34 cellular contexts compared by ENCODE assay signal in genomic region chr7:91137969-91138368, GRCh38.
"Had no signal": no experiment of that assay in that cellular context is flagged by ENCODE, and none has a peak within 500 bp of the region (broad histone marks: within the 10 kb centered on the region; RNA-seq: fewer than 3 reads in every experiment).

No MANE protein-coding gene starts in this region.

- H3K36me3 Mint-ChIP-seq: activated CD4-positive, alpha-beta memory T cell treated with anti-CD3 and anti-CD28 coated beads for 36 hours; activated CD8-positive, alpha-beta memory T cell treated with anti-CD3 and anti-CD28 coated beads, Interleukin-2, amount 10 ng/mL, durations not matched to agents 7 days and 5 days; activated naive CD4-positive, alpha-beta T cell treated with anti-CD3 and anti-CD28 coated beads, Interleukin-2, amount 50 U/mL, for 24 hours; activated naive CD8-positive, alpha-beta T cell treated with anti-CD3 and anti-CD28 coated beads for 36 hours had no signal

- H3K36me3 ChIP-seq: adrenal gland, esophagus muscularis mucosa, gastroesophageal sphincter had no signal

- ATAC-seq: activated CD4-positive, alpha-beta T cell treated with anti-CD3 and anti-CD28 coated beads for 36 hours; activated CD8-positive, alpha-beta memory T cell treated with anti-CD3 and anti-CD28 coated beads, Interleukin-2, amount 10 ng/mL, durations not matched to agents 7 days and 5 days; activated CD8-positive, alpha-beta T cell treated with anti-CD3 and anti-CD28 coated beads, Interleukin-2, amount 10 ng/mL, durations not matched to agents 7 days and 5 days; activated naive CD8-positive, alpha-beta T cell treated with anti-CD3 and anti-CD28 coated beads, Interleukin-2, amount 50 U/mL, for 24 hours; effector memory CD8-positive, alpha-beta T cell; gastroesophageal sphincter; T-helper 17 cell had no signal

- H3K9me3 Mint-ChIP-seq: activated CD4-positive, alpha-beta memory T cell treated with anti-CD3 and anti-CD28 coated beads for 36 hours; activated CD4-positive, alpha-beta T cell treated with anti-CD3 and anti-CD28 coated beads, Interleukin-2, amount 10 ng/mL, durations not matched to agents 24 days and 14 days; activated naive CD4-positive, alpha-beta T cell treated with anti-CD3 and anti-CD28 coated beads for 36 hours; activated naive CD4-positive, alpha-beta T cell treated with anti-CD3 and anti-CD28 coated beads, Interleukin-2, amount 50 U/mL, for 24 hours; activated naive CD8-positive, alpha-beta T cell treated with anti-CD3 and anti-CD28 coated beads for 36 hours; activated T-helper 1 cell treated with anti-CD3 and anti-CD28 coated beads, Interleukin-12 subunit alpha, Interleukin-12 subunit beta, Interleukin-2, Interleukin-4 antibody, amounts not matched to agents 30 ng/mL and 10 ng/mL and 1 ng/mL, durations not matched to agents 14 hours and 24 hours and 36 hours; activated T-helper 2 cell treated with anti-CD3 and anti-CD28 coated beads, Interferon-gamma antibody, Interleukin-2, Interleukin-4, amounts not matched to agents 10 μg/mL and 5 μg/mL and 100 μg/mL, durations not matched to agents 14 hours and 24 hours and 36 hours; T-helper 2 cell treated with Interferon-gamma antibody and Interleukin-4, amounts not matched to agents 5 μg/mL and 100 μg/mL, for 36 hours had no signal

- H3K4me3 ChIP-seq: adrenal gland, body of pancreas, esophagus muscularis mucosa, gastroesophageal sphincter had no signal

- DNase-seq: activated CD4-positive, alpha-beta memory T cell treated with anti-CD3 and anti-CD28 coated beads for 36 hours; activated CD4-positive, alpha-beta T cell treated with anti-CD3 and anti-CD28 coated beads for 36 hours; activated CD4-positive, alpha-beta T cell treated with anti-CD3 and anti-CD28 coated beads, Interleukin-2, amount 10 ng/mL, durations not matched to agents 24 days and 14 days; activated CD4-positive, CD25-positive, alpha-beta regulatory T cell; activated CD4-positive, CD25-positive, alpha-beta regulatory T cell treated with anti-CD3 and anti-CD28 coated beads, Interleukin-2, amount 50 U/mL, for 72 hours; activated CD8-positive, alpha-beta memory T cell treated with anti-CD3 and anti-CD28 coated beads, Interleukin-2, amount 10 ng/mL, durations not matched to agents 7 days and 5 days; activated CD8-positive, alpha-beta memory T cell treated with anti-CD3 and anti-CD28 coated beads, Interleukin-2, amount 50 U/mL, for 4 hours; activated CD8-positive, alpha-beta T cell treated with anti-CD3 and anti-CD28 coated beads, Interleukin-2, amount 10 ng/mL, durations not matched to agents 7 days and 5 days; activated effector memory CD4-positive, alpha-beta T cell treated with anti-CD3 and anti-CD28 coated beads, Interleukin-2, amount 50 U/mL, for 16 hours; activated naive CD4-positive, alpha-beta T cell treated with anti-CD3 and anti-CD28 coated beads for 36 hours; activated naive CD8-positive, alpha-beta T cell treated with anti-CD3 and anti-CD28 coated beads for 36 hours; activated naive CD8-positive, alpha-beta T cell treated with anti-CD3 and anti-CD28 coated beads, Interleukin-2, amount 50 U/mL, for 24 hours; activated T-cell treated with anti-CD3 and anti-CD28 coated beads, Interleukin-2, amount 50 U/mL, for 1 hour; activated T-cell treated with anti-CD3 and anti-CD28 coated beads, Interleukin-2, amount 50 U/mL, for 48 hours; adrenal gland; amygdala; aorta; caudate nucleus; cortex of kidney; dermis blood vessel endothelial cell; effector CD4-positive, alpha-beta T cell; effector memory CD8-positive, alpha-beta T cell; erythroblast; foreskin melanocyte; T-helper 1 cell; T-helper 17 cell; T1000 had no signal

- H3K27me3 ChIP-seq: adrenal gland, body of pancreas, esophagus muscularis mucosa, gastroesophageal sphincter had no signal

- H3K4me1 ChIP-seq: adrenal gland, body of pancreas, esophagus muscularis mucosa, gastroesophageal sphincter had no signal

- H3K4me1 Mint-ChIP-seq: activated CD4-positive, alpha-beta T cell treated with anti-CD3 and anti-CD28 coated beads for 36 hours; activated CD4-positive, alpha-beta T cell treated with anti-CD3 and anti-CD28 coated beads, Interleukin-2, amount 10 ng/mL, durations not matched to agents 24 days and 14 days; activated CD8-positive, alpha-beta memory T cell treated with anti-CD3 and anti-CD28 coated beads, Interleukin-2, amount 10 ng/mL, durations not matched to agents 7 days and 5 days; activated naive CD4-positive, alpha-beta T cell treated with anti-CD3 and anti-CD28 coated beads, Interleukin-2, amount 50 U/mL, for 24 hours; activated naive CD8-positive, alpha-beta T cell treated with anti-CD3 and anti-CD28 coated beads for 36 hours; T-helper 17 cell had no signal

- H3K27me3 Mint-ChIP-seq: activated CD4-positive, alpha-beta memory T cell treated with anti-CD3 and anti-CD28 coated beads for 36 hours; activated CD4-positive, alpha-beta T cell treated with anti-CD3 and anti-CD28 coated beads for 36 hours; activated CD8-positive, alpha-beta memory T cell treated with anti-CD3 and anti-CD28 coated beads, Interleukin-2, amount 10 ng/mL, durations not matched to agents 7 days and 5 days; activated naive CD8-positive, alpha-beta T cell treated with anti-CD3 and anti-CD28 coated beads for 36 hours; effector memory CD8-positive, alpha-beta T cell; T-helper 17 cell had no signal

- H3K9me3 ChIP-seq: adrenal gland, body of pancreas, esophagus muscularis mucosa, gastroesophageal sphincter had no signal

- H3K27ac Mint-ChIP-seq: activated CD4-positive, alpha-beta memory T cell treated with anti-CD3 and anti-CD28 coated beads for 36 hours; activated CD4-positive, alpha-beta T cell treated with anti-CD3 and anti-CD28 coated beads for 36 hours; activated CD4-positive, alpha-beta T cell treated with anti-CD3 and anti-CD28 coated beads, Interleukin-2, amount 10 ng/mL, durations not matched to agents 24 days and 14 days; activated CD8-positive, alpha-beta memory T cell treated with anti-CD3 and anti-CD28 coated beads, Interleukin-2, amount 10 ng/mL, durations not matched to agents 7 days and 5 days; activated CD8-positive, alpha-beta T cell treated with anti-CD3 and anti-CD28 coated beads, Interleukin-2, amount 10 ng/mL, durations not matched to agents 7 days and 5 days; activated naive CD4-positive, alpha-beta T cell treated with anti-CD3 and anti-CD28 coated beads for 36 hours; activated naive CD4-positive, alpha-beta T cell treated with anti-CD3 and anti-CD28 coated beads, Interleukin-2, amount 50 U/mL, for 24 hours; activated naive CD8-positive, alpha-beta T cell treated with anti-CD3 and anti-CD28 coated beads for 36 hours; activated naive CD8-positive, alpha-beta T cell treated with anti-CD3 and anti-CD28 coated beads, Interleukin-2, amount 50 U/mL, for 24 hours; activated T-helper 1 cell treated with anti-CD3 and anti-CD28 coated beads, Interleukin-12 subunit alpha, Interleukin-12 subunit beta, Interleukin-2, Interleukin-4 antibody, amounts not matched to agents 30 ng/mL and 10 ng/mL and 1 ng/mL, durations not matched to agents 14 hours and 24 hours and 36 hours; activated T-helper 2 cell treated with anti-CD3 and anti-CD28 coated beads, Interferon-gamma antibody, Interleukin-2, Interleukin-4, amounts not matched to agents 10 μg/mL and 5 μg/mL and 100 μg/mL, durations not matched to agents 14 hours and 24 hours and 36 hours; effector memory CD8-positive, alpha-beta T cell; T-helper 17 cell; T-helper 2 cell treated with Interferon-gamma antibody and Interleukin-4, amounts not matched to agents 5 μg/mL and 100 μg/mL, for 36 hours had no signal

- H3K4me3 Mint-ChIP-seq: activated CD4-positive, alpha-beta memory T cell treated with anti-CD3 and anti-CD28 coated beads for 36 hours; activated CD4-positive, alpha-beta T cell treated with anti-CD3 and anti-CD28 coated beads for 36 hours; activated CD4-positive, alpha-beta T cell treated with anti-CD3 and anti-CD28 coated beads, Interleukin-2, amount 10 ng/mL, durations not matched to agents 24 days and 14 days; activated CD8-positive, alpha-beta memory T cell treated with anti-CD3 and anti-CD28 coated beads, Interleukin-2, amount 10 ng/mL, durations not matched to agents 7 days and 5 days; activated CD8-positive, alpha-beta T cell treated with anti-CD3 and anti-CD28 coated beads, Interleukin-2, amount 10 ng/mL, durations not matched to agents 7 days and 5 days; activated naive CD4-positive, alpha-beta T cell treated with anti-CD3 and anti-CD28 coated beads for 36 hours; activated naive CD4-positive, alpha-beta T cell treated with anti-CD3 and anti-CD28 coated beads, Interleukin-2, amount 50 U/mL, for 24 hours; activated naive CD8-positive, alpha-beta T cell treated with anti-CD3 and anti-CD28 coated beads for 36 hours; activated naive CD8-positive, alpha-beta T cell treated with anti-CD3 and anti-CD28 coated beads, Interleukin-2, amount 50 U/mL, for 24 hours; activated T-helper 1 cell treated with anti-CD3 and anti-CD28 coated beads, Interleukin-12 subunit alpha, Interleukin-12 subunit beta, Interleukin-2, Interleukin-4 antibody, amounts not matched to agents 30 ng/mL and 10 ng/mL and 1 ng/mL, durations not matched to agents 14 hours and 24 hours and 36 hours; effector memory CD8-positive, alpha-beta T cell; T-helper 17 cell; T-helper 2 cell treated with Interferon-gamma antibody and Interleukin-4, amounts not matched to agents 5 μg/mL and 100 μg/mL, for 36 hours had no signal

- H3K27ac ChIP-seq: adrenal gland, esophagus muscularis mucosa, gastroesophageal sphincter had no signal
